Comparison of ENCODE assay signal across 25 cellular contexts in the genomic region with DNA sequence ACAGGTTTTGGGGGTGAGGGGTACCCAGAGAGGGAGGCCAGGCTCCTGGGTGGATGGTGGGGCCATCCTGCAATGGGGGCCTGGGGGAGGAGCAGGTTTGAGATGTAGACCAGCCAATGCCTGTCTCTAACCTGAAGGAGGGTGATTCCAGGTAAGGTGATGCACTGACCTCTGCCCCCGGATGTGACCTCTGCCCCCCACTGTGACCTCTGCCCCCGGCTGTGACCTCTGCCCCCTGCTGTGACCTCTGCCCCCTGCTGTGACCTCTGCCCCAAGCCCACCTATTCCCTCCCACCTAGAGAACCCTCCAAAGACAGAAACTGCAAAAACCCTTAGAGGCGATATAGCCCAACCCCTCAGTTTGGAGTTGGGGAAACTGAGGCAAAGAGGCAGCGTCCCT. TPM values are rescaled to one million over a fixed set of nuclear protein-coding genes. Genes with fewer than 3 reads are reported as not detected.
DNase-seq lines count a peak whose midpoint lies in the region; ATAC-seq, FAIRE-seq and TF ChIP-seq lines count a peak whose summit lies in the region.
"Had no signal": no experiment of that assay in that cellular context is flagged by ENCODE, and none has a peak within 500 bp of the region (broad histone marks: within the 10 kb centered on the region; RNA-seq: fewer than 3 reads in every experiment).

No MANE protein-coding gene starts in this region.

- TF ChIP-seq EP300 in GM12878 (IDR thresholded peaks at IDR 0.05; ENCODE audit: borderline replicate concordance in 1 of 2, control insufficient read depth in 1 of 2, low read depth in 2 of 2, low read length in 2 of 2) = no peak

- no peaks in the 10 kb centered on the region for H4K20me1 ChIP-seq in BLaER1 treated with 17β-estradiol and CSF1 and Interleukin-3, amounts not matched to agents 10 nM and 100 nM
- H4K20me1 ChIP-seq in DOHH2 (ENCODE audit: control insufficient read depth, insufficient read depth, low read depth, low read length) = no peaks in the 10 kb centered on the region
- H4K20me1 ChIP-seq in GM12878 (ENCODE audit: control insufficient read depth, insufficient read depth) = no peaks in the 10 kb centered on the region

- no TSS peak for BruUV-seq in GM12878 (replicated peaks; lab: Mats Ljungman, UMichigan)

- no peak overlapping the region for H3K4me3 ChIP-seq in BLaER1 treated with 17β-estradiol and CSF1 and Interleukin-3, amounts not matched to agents 10 nM and 100 nM
- H3K4me3 ChIP-seq in DOHH2 (ENCODE audit: low read length) = peak overlapping the region; percentile 61
- H3K4me3 ChIP-seq in GM12878 = no peak overlapping the region
- H3K4me3 ChIP-seq: PC-9, SJCRH30, thoracic aorta had no signal

- no peaks in the 10 kb centered on the region for H3K36me3 ChIP-seq in BLaER1 treated with 17β-estradiol and CSF1 and Interleukin-3, amounts not matched to agents 10 nM and 100 nM
- H3K36me3 ChIP-seq in DOHH2 (ENCODE audit: control insufficient read depth, low read length) = no peaks in the 10 kb centered on the region
- H3K36me3 ChIP-seq in GM12878 (ENCODE audit: control insufficient read depth in 2 of 2, insufficient read depth in 2 of 2, low read length in 1 of 2) = no peaks in the 10 kb centered on the region
- H3K36me3 ChIP-seq: SJCRH30, thoracic aorta had no signal

- ATAC-seq in GM12878 (no peak), HG02642 (IDR thresholded peaks at IDR 0.05; ENCODE audit: poor library complexity, unreplicated experiment) (no peak)

- no peak overlapping the region for H2AFZ ChIP-seq in GM12878 (ENCODE audit: control insufficient read depth, low read depth, low read length)
- H2AFZ ChIP-seq: PC-9 had no signal

- intact Hi-C loops in GM12878 (cut with micrococcal nuclease; ENCODE audit: unreplicated experiment) = no loop called here

- no peak for TF ChIP-seq POLR2A in GM12878 (IDR thresholded peaks at IDR 0.05; ENCODE audit: low read depth, low read length)

- no peaks in the 10 kb centered on the region for H3K9me3 ChIP-seq in BLaER1 treated with 17β-estradiol and CSF1 and Interleukin-3, amounts not matched to agents 10 nM and 100 nM (replicated peaks in 1 of 11)
- no peaks in the 10 kb centered on the region for H3K9me3 ChIP-seq in DOHH2 (ENCODE audit: control insufficient read depth, insufficient read depth, low read length)
- H3K9me3 ChIP-seq in GM12878 (replicated peaks; ENCODE audit: control insufficient read depth, insufficient read depth, low read length) = no peaks in the 10 kb centered on the region
- H3K9me3 ChIP-seq: SJCRH30, thoracic aorta had no signal

- TF ChIP-seq CTCF in DOHH2 (IDR thresholded peaks at IDR 0.05; ENCODE audit: low read depth, low read length, poor library complexity, severe bottlenecking) = no peak
- TF ChIP-seq CTCF in GM12878 (IDR thresholded peaks at IDR 0.05 in 2 of 3, conservative IDR thresholded peaks at IDR 0.05 in 1 of 3; ENCODE audit: control insufficient read depth in 2 of 3, extremely low read depth in 1 of 3, insufficient read depth in 1 of 3, low read depth in 3 of 3, low read length in 3 of 3) = no peak

- TF ChIP-seq RAD21 in GM12878 (IDR thresholded peaks at IDR 0.05; ENCODE audit: insufficient read depth, low read depth, low read length) = no peak

- CTCF ChIA-PET in GM12878 (lab: Yijun Ruan, JAX) = interaction anchor here (1.2 kb wide), 1 partner anchor 12 kb away, joined by 6 read pairs; no protein-coding TSS in a partner anchor

- WGBS in GM12878 (ENCODE audit: insufficient coverage, insufficient replicate concordance, low lambda C conversion rate, missing lambda C conversion rate) = 84% methylated on average over 3 of the region's 4 CpGs

- peaks cover 10 to 51% (median 32%) of the 10 kb centered on the region in 10 experiments for H3K4me1 ChIP-seq in BLaER1 treated with 17β-estradiol and CSF1 and Interleukin-3, amounts not matched to agents 10 nM and 100 nM
- H3K4me1 ChIP-seq in DOHH2 (ENCODE audit: control insufficient read depth, low read length) (peaks cover 16% of the 10 kb centered on the region), GM12878 (ENCODE audit: control insufficient read depth, insufficient read depth, low read length) (peaks cover 6% of the 10 kb centered on the region; the same call in 1 of the 2 replicates)
- H3K4me1 ChIP-seq: SJCRH30 had no signal

- H3K9me2 ChIP-seq in DOHH2 (replicated peaks; ENCODE audit: control insufficient read depth, low read length) = no peaks in the 10 kb centered on the region

- peaks cover 0 to 6% (median 0%) of the 10 kb centered on the region in 11 experiments; a peak in 1 of 22 replicates for H3K27me3 ChIP-seq in BLaER1 treated with 17β-estradiol and CSF1 and Interleukin-3, amounts not matched to agents 10 nM and 100 nM
- no peaks in the 10 kb centered on the region for H3K27me3 ChIP-seq in DOHH2 (ENCODE audit: control insufficient read depth, low read length)
- H3K27me3 ChIP-seq in GM12878 (replicated peaks in 1 of 2; ENCODE audit: control insufficient read depth in 2 of 2, insufficient read depth in 2 of 2, low read length in 1 of 2) = peaks cover 0 to 2% of the 10 kb centered on the region in 2 experiments; a peak in 1 of 4 replicates

- H3K4me2 ChIP-seq in BLaER1 treated with 17β-estradiol and CSF1 and Interleukin-3, amounts not matched to agents 10 nM and 100 nM = peak overlapping the region in 10 of 11 experiments; percentile 32 to 77 (median 60); a peak in 14 of 22 replicates
- peak overlapping the region; percentile 64 for H3K4me2 ChIP-seq in DOHH2 (ENCODE audit: low read length)
- H3K4me2 ChIP-seq in GM12878 (ENCODE audit: control insufficient read depth, insufficient read depth) = peak overlapping the region; percentile 69
- H3K4me2 ChIP-seq: PC-9 had no signal

- no peaks in the 10 kb centered on the region for H3F3A ChIP-seq in DOHH2 (ENCODE audit: control insufficient read depth, insufficient read depth)

- POLR2A ChIA-PET in GM12878 (lab: Charles Lee) = interaction anchor here (0.6 kb wide), 1 partner anchor 15 kb away, joined by 3 read pairs; no protein-coding TSS in a partner anchor

- in situ Hi-C loops in GM12878 (cut with MboI) = no loop called here

- RAD21 ChIA-PET in GM12878 (lab: Charles Lee; ENCODE audit: unreplicated experiment) = no interaction called here

- peak overlapping the region in 5 of 11 experiments; percentile 55 to 66 (median 57); a peak in 5 of 22 replicates for H3K9ac ChIP-seq in BLaER1 treated with 17β-estradiol and CSF1 and Interleukin-3, amounts not matched to agents 10 nM and 100 nM
- no peak overlapping the region for H3K9ac ChIP-seq in GM12878 (ENCODE audit: control insufficient read depth, insufficient read depth, low read length)

- no peak for FAIRE-seq in GM12878 (lab: Jason Lieb, UNC)
- FAIRE-seq: GM12891, islet of Langerhans, small intestine had no signal

- DNase-seq in GM12878 (ENCODE audit: low read depth, low spot score) (no peak), NCI-H1417 treated with DMSO at 0.1 percent for 48 hours (lab: John Stamatoyannopoulos, UW) (no peak), DMS153 treated with DMSO at 0.1 percent for 48 hours (lab: John Stamatoyannopoulos, UW; ENCODE audit: unreplicated experiment) (no peak)
- DNase-seq: activated CD4-positive, alpha-beta T cell treated with anti-CD3 and anti-CD28 coated beads for 1 hour; effector CD8-positive, alpha-beta T cell; head of caudate nucleus; HFFc6; mammary epithelial cell; naive B cell; NCI-H1105 treated with DMSO at 0.1 percent for 48 hours; PC-9; posterior cingulate gyrus; SJCRH30; small intestine; stimulated activated CD4-positive, alpha-beta T cell treated with anti-CD3 and anti-CD28 coated beads, Interleukin-4, amount 100 ng/mL, for 4 hours; stimulated activated CD8-positive, alpha-beta memory T cell treated with anti-CD3 and anti-CD28 coated beads, Interleukin-4, amount 100 ng/mL, for 48 hours had no signal

- SMC1A ChIA-PET in GM12878 (lab: Charles Lee; ENCODE audit: uncharacterized antibody, unreplicated experiment) = interaction anchor here (2.0 kb wide), 1 partner anchor 13 kb away, joined by 6 read pairs; no protein-coding TSS in a partner anchor

- H3K79me2 ChIP-seq in DOHH2 (ENCODE audit: control insufficient read depth, low read length) (no peaks in the 10 kb centered on the region), GM12878 (ENCODE audit: control insufficient read depth, insufficient read depth, low read length) (no peaks in the 10 kb centered on the region; the same call in 1 of the 2 replicates)

- peak overlapping the region in 8 of 11 experiments; percentile 69 to 81 (median 76); a peak in 13 of 22 replicates for H3K27ac ChIP-seq in BLaER1 treated with 17β-estradiol and CSF1 and Interleukin-3, amounts not matched to agents 10 nM and 100 nM
- no peak overlapping the region for H3K27ac ChIP-seq in DOHH2 (ENCODE audit: low read depth, low read length)
- H3K27ac ChIP-seq in GM12878 (ENCODE audit: control insufficient read depth, insufficient read depth) = no peak overlapping the region
- H3K27ac ChIP-seq: PC-9, SJCRH30, thoracic aorta had no signal

RNA-seq across cellular contexts. Expression of a gene that starts 10.3 kb away (rescaled TPM):
- not detected in 2 replicates for total RNA-seq in GM12878 (2013; cell fraction: nucleolus; rRNA removed)
- total RNA-seq in GM12878 (2014; rRNA removed) (not detected in 2 replicates), GM12878 (2014; rRNA removed; fragmentation: Illumina TruSeq; extraction: Trizol) (not detected in 2 replicates), GM12878 (2021) (not detected in 2 replicates)
- not detected for polyA plus RNA-seq in GM12878 (2011; ENCODE audit: low read depth)
- polyA plus RNA-seq in GM12878 (2011; rRNA removed) (not detected in 2 replicates), GM12878 (2014; fragmentation: Illumina TruSeq; extraction: Trizol) (not detected in 2 replicates), GM12878 (2014; fragmentation: Nextera tagmentation; extraction: Ambion mirVana) (not detected), GM12878 (2014; rRNA removed) (not detected in 2 replicates), GM12878 (2016; fragmentation: Nextera tagmentation; extraction: Ambion mirVana) (not detected)
- not detected in 2 replicates for polyA plus RNA-seq in GM12878 (2011; cell fraction: cytosol; rRNA removed)
- not detected in 2 replicates for polyA plus RNA-seq in GM12878 (2011; cell fraction: nucleus; rRNA removed)
- polyA plus RNA-seq in GM12878 (2012) = not detected in 2 replicates
- polyA minus RNA-seq in GM12878 (2011; rRNA and poly(A)+ RNA removed) = not detected in 2 replicates
- polyA minus RNA-seq in GM12878 (2011; cell fraction: cytosol; rRNA and poly(A)+ RNA removed) = not detected in 2 replicates
- polyA minus RNA-seq in GM12878 (2011; cell fraction: nucleus; rRNA and poly(A)+ RNA removed) = not detected in 2 replicates
- total RNA-seq: fibroblast of lung, G401, HFFc6, LHCN-M2, mammary epithelial cell, PC-9, SJCRH30, thoracic aorta had no signal
- polyA plus RNA-seq: fibroblast of lung, mammary epithelial cell had no signal

RNA-seq across cellular contexts. Expression of a gene that starts 18.6 kb away (rescaled TPM):
- 6.6 and 8.7 TPM in 2 replicates for total RNA-seq in GM12878 (2013; cell fraction: nucleolus; rRNA removed)
- 0.44 and 1.6 TPM in 2 replicates for total RNA-seq in GM12878 (2014; rRNA removed)
- total RNA-seq in GM12878 (2014; rRNA removed; fragmentation: Illumina TruSeq; extraction: Trizol) = 0.31 and 0.88 TPM in 2 replicates
- 1.3 and 2.5 TPM in 2 replicates for total RNA-seq in GM12878 (2021)
- polyA plus RNA-seq in GM12878 (2011; ENCODE audit: low read depth) = 0.13 TPM
- polyA plus RNA-seq in GM12878 (2011; rRNA removed) = 0.10 and 0.29 TPM in 2 replicates
- 0.33 and 0.53 TPM in 2 replicates for polyA plus RNA-seq in GM12878 (2011; cell fraction: cytosol; rRNA removed)
- 0.81 and 1.8 TPM in 2 replicates for polyA plus RNA-seq in GM12878 (2011; cell fraction: nucleus; rRNA removed)
- polyA plus RNA-seq in GM12878 (2012) = 0.13 and 0.24 TPM in 2 replicates
- polyA plus RNA-seq in GM12878 (2014; fragmentation: Illumina TruSeq; extraction: Trizol) = not detected in 2 replicates
- polyA plus RNA-seq in GM12878 (2014; fragmentation: Nextera tagmentation; extraction: Ambion mirVana) = not detected
- polyA plus RNA-seq in GM12878 (2014; rRNA removed) = 0.35 and 0.72 TPM in 2 replicates
- under 1 TPM in 1 of 2 experiments, not detected in 1; 0.14 TPM for polyA plus RNA-seq in GM12878 (2016; fragmentation: Nextera tagmentation; extraction: Ambion mirVana)
- 0.44 and 1.8 TPM in 2 replicates for polyA minus RNA-seq in GM12878 (2011; rRNA and poly(A)+ RNA removed)
- polyA minus RNA-seq in GM12878 (2011; cell fraction: cytosol; rRNA and poly(A)+ RNA removed) = not detected in 2 replicates
- 5.2 and 9.2 TPM in 2 replicates for polyA minus RNA-seq in GM12878 (2011; cell fraction: nucleus; rRNA and poly(A)+ RNA removed)
- total RNA-seq: LHCN-M2 had no signal
- polyA plus RNA-seq: fibroblast of lung had no signal

RNA-seq across cellular contexts. Expression of a gene that starts 22.7 kb away (rescaled TPM):
- 289 and 293 TPM in 2 replicates for total RNA-seq in GM12878 (2013; cell fraction: nucleolus; rRNA removed)
- 3,864 and 4,267 TPM in 2 replicates for total RNA-seq in GM12878 (2014; rRNA removed)
- total RNA-seq in GM12878 (2014; rRNA removed; fragmentation: Illumina TruSeq; extraction: Trizol) = 2,138 and 2,306 TPM in 2 replicates
- 2,548 and 2,593 TPM in 2 replicates for total RNA-seq in GM12878 (2021)
- 2,279 TPM for polyA plus RNA-seq in GM12878 (2011; ENCODE audit: low read depth)
- 786 and 1,901 TPM in 2 replicates for polyA plus RNA-seq in GM12878 (2011; rRNA removed)
- polyA plus RNA-seq in GM12878 (2011; cell fraction: cytosol; rRNA removed) = 2,627 and 2,723 TPM in 2 replicates
- 1,070 and 1,187 TPM in 2 replicates for polyA plus RNA-seq in GM12878 (2011; cell fraction: nucleus; rRNA removed)
- 3,508 and 3,752 TPM in 2 replicates for polyA plus RNA-seq in GM12878 (2012)
- polyA plus RNA-seq in GM12878 (2014; fragmentation: Illumina TruSeq; extraction: Trizol) = 1,711 and 2,137 TPM in 2 replicates
- 100 to 1,000 TPM; 393 to 844 TPM for polyA plus RNA-seq in GM12878 (2014; fragmentation: Nextera tagmentation; extraction: Ambion mirVana)
- polyA plus RNA-seq in GM12878 (2014; rRNA removed) = 3,670 and 3,986 TPM in 2 replicates
- 1,000 to 10,000 TPM; 1,291 to 1,299 TPM for polyA plus RNA-seq in GM12878 (2016; fragmentation: Nextera tagmentation; extraction: Ambion mirVana)
- polyA minus RNA-seq in GM12878 (2011; rRNA and poly(A)+ RNA removed) = 387 and 961 TPM in 2 replicates
- polyA minus RNA-seq in GM12878 (2011; cell fraction: cytosol; rRNA and poly(A)+ RNA removed) = 657 and 660 TPM in 2 replicates
- polyA minus RNA-seq in GM12878 (2011; cell fraction: nucleus; rRNA and poly(A)+ RNA removed) = 152 and 213 TPM in 2 replicates

RNA-seq across cellular contexts. Expression of a gene that starts 23.1 kb away (rescaled TPM):
- total RNA-seq in GM12878 (2013; cell fraction: nucleolus; rRNA removed) = 31.6 and 32.6 TPM in 2 replicates
- total RNA-seq in GM12878 (2014; rRNA removed) (12.4 and 15.9 TPM in 2 replicates), GM12878 (2014; rRNA removed; fragmentation: Illumina TruSeq; extraction: Trizol) (6.5 and 7.1 TPM in 2 replicates), GM12878 (2021) (33.1 and 40.5 TPM in 2 replicates)
- 3.6 TPM for polyA plus RNA-seq in GM12878 (2011; ENCODE audit: low read depth)
- polyA plus RNA-seq in GM12878 (2011; rRNA removed) (3.0 and 5.7 TPM in 2 replicates), GM12878 (2014; fragmentation: Illumina TruSeq; extraction: Trizol) (2.2 and 4.7 TPM in 2 replicates), GM12878 (2014; fragmentation: Nextera tagmentation; extraction: Ambion mirVana) (under 1 TPM; 0.37 to 0.75 TPM), GM12878 (2014; rRNA removed) (26.4 and 31.5 TPM in 2 replicates), GM12878 (2016; fragmentation: Nextera tagmentation; extraction: Ambion mirVana) (10 to 100 TPM; 29.7 to 31.7 TPM)
- polyA plus RNA-seq in GM12878 (2011; cell fraction: cytosol; rRNA removed) = 9.0 and 13.9 TPM in 2 replicates
- 35.3 and 48.6 TPM in 2 replicates for polyA plus RNA-seq in GM12878 (2011; cell fraction: nucleus; rRNA removed)
- 11.0 and 11.4 TPM in 2 replicates for polyA plus RNA-seq in GM12878 (2012)
- polyA minus RNA-seq in GM12878 (2011; rRNA and poly(A)+ RNA removed) = 10.2 and 16.4 TPM in 2 replicates
- 7.8 and 8.0 TPM in 2 replicates for polyA minus RNA-seq in GM12878 (2011; cell fraction: cytosol; rRNA and poly(A)+ RNA removed)
- polyA minus RNA-seq in GM12878 (2011; cell fraction: nucleus; rRNA and poly(A)+ RNA removed) = 12.0 and 29.9 TPM in 2 replicates

RNA-seq across cellular contexts. Expression of a gene that starts 40.9 kb away (rescaled TPM):
- 18.1 and 21.7 TPM in 2 replicates for total RNA-seq in GM12878 (2013; cell fraction: nucleolus; rRNA removed)
- total RNA-seq in GM12878 (2014; rRNA removed) = 10.5 and 10.6 TPM in 2 replicates
- 7.0 and 8.1 TPM in 2 replicates for total RNA-seq in GM12878 (2014; rRNA removed; fragmentation: Illumina TruSeq; extraction: Trizol)
- 6.7 and 7.3 TPM in 2 replicates for total RNA-seq in GM12878 (2021)
- 5.0 TPM for polyA plus RNA-seq in GM12878 (2011; ENCODE audit: low read depth)
- 6.0 and 9.8 TPM in 2 replicates for polyA plus RNA-seq in GM12878 (2011; rRNA removed)
- polyA plus RNA-seq in GM12878 (2011; cell fraction: cytosol; rRNA removed) = 13.1 and 14.1 TPM in 2 replicates
- 10.3 and 11.2 TPM in 2 replicates for polyA plus RNA-seq in GM12878 (2011; cell fraction: nucleus; rRNA removed)
- 12.9 and 16.4 TPM in 2 replicates for polyA plus RNA-seq in GM12878 (2012)
- 5.0 and 5.1 TPM in 2 replicates for polyA plus RNA-seq in GM12878 (2014; fragmentation: Illumina TruSeq; extraction: Trizol)
- polyA plus RNA-seq in GM12878 (2014; fragmentation: Nextera tagmentation; extraction: Ambion mirVana) = 1 to 10 TPM; 2.0 to 2.6 TPM
- polyA plus RNA-seq in GM12878 (2014; rRNA removed) = 9.4 and 9.7 TPM in 2 replicates
- 1 to 10 TPM; 4.0 to 7.1 TPM for polyA plus RNA-seq in GM12878 (2016; fragmentation: Nextera tagmentation; extraction: Ambion mirVana)
- 6.6 and 9.1 TPM in 2 replicates for polyA minus RNA-seq in GM12878 (2011; rRNA and poly(A)+ RNA removed)
- 2.6 and 7.4 TPM in 2 replicates for polyA minus RNA-seq in GM12878 (2011; cell fraction: cytosol; rRNA and poly(A)+ RNA removed)
- polyA minus RNA-seq in GM12878 (2011; cell fraction: nucleus; rRNA and poly(A)+ RNA removed) = 3.9 and 4.3 TPM in 2 replicates

Comparison
In these comparisons a context has a peak if more than half of its experiments do, and no peak if none do; other contexts are left out.
1. H3K27ac ChIP-seq: peak in BLaER1 treated with 17β-estradiol and CSF1 and Interleukin-3, amounts not matched to agents 10 nM and 100 nM (8 of 11); none in DOHH2 (single experiment) and GM12878 (single experiment).
2. Peak in every context shown above with its lines, with median percentiles within 50 percentile points of each other: H3K4me2 ChIP-seq.